ENCODE assay signal across 26 cellular contexts in the genomic region with DNA sequence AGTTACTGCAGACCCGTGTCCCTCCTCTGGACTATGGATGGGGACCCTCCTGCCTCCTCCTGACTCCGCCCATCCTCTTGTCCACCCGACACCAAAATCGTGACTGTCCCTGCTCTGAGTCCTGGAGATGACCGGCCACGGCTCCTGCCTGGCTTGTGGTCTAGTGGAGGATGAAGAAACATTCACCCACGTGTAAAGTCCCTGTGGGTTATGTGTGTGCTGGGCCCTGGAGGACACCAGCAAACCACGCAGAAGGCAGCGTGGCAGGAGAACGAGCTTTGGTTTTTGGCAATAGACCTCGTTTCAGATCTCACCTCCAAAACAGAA. TPM values are rescaled to one million over a fixed set of nuclear protein-coding genes. Genes with fewer than 3 reads are reported as not detected.
DNase-seq lines count a peak whose midpoint lies in the region; ATAC-seq and TF ChIP-seq lines count a peak whose summit lies in the region.
"Had no signal": no experiment of that assay in that cellular context is flagged by ENCODE, and none has a peak within 500 bp of the region (broad histone marks: within the 10 kb centered on the region; RNA-seq: fewer than 3 reads in every experiment).

No MANE protein-coding gene starts in this region.

- no peaks in the 10 kb centered on the region for H3K9me3 ChIP-seq in left ventricle myocardium inferior (replicated peaks)
- no peaks in the 10 kb centered on the region for H3K9me3 ChIP-seq in esophagus muscularis mucosa
- H3K9me3 ChIP-seq in trophoblast cell (ENCODE audit: insufficient read depth, low read depth, low read length): no peaks in the 10 kb centered on the region
- H3K9me3 ChIP-seq: A549, adrenal gland, BE2C, Caco-2, mucosa of descending colon, upper lobe of right lung had no signal

- peak overlapping the region; percentile 87 for H3K27ac ChIP-seq in left ventricle myocardium inferior (replicated peaks)
- H3K27ac ChIP-seq in esophagus muscularis mucosa (replicated peaks in 1 of 4): peak overlapping the region in 3 of 4 donors; percentile 35 to 72 (median 58)
- no peak overlapping the region for H3K27ac ChIP-seq in trophoblast cell (ENCODE audit: low read depth, low read length)
- H3K27ac ChIP-seq: A549, cardiac muscle cell had no signal

- peak overlapping the region; percentile 17 for H3K27ac Mint-ChIP-seq in type B pancreatic cell
- H3K27ac Mint-ChIP-seq: activated B cell treated with CpG ODN at 0.5 μM for 24 hours, progenitor cell of endocrine pancreas had no signal

- intact Hi-C loops in left ventricle myocardium inferior (cut with micrococcal nuclease): no loop called here
- intact Hi-C loops in Right ventricle myocardium superior (cut with DNase I): no loop called here
- intact Hi-C loops in esophagus muscularis mucosa (cut with DNase I): no loop called here

- H3K79me2 ChIP-seq in trophoblast cell (ENCODE audit: control insufficient read depth, insufficient read depth, low read length, poor library complexity): peaks cover 57% of the 10 kb centered on the region

- no peak overlapping the region for H3K14ac ChIP-seq in trophoblast cell (ENCODE audit: low read length)

- no peak overlapping the region for H4K12ac ChIP-seq in trophoblast cell (ENCODE audit: low read depth, low read length)

- no peak overlapping the region for H2BK120ac ChIP-seq in trophoblast cell (ENCODE audit: insufficient read depth, low read length, poor library complexity)

- 63% methylated on average over 11 of the region's 11 CpGs for WGBS in esophagus muscularis mucosa
- no CpG with 5 or more reads among the region's 11 CpGs for WGBS in trophoblast cell (ENCODE audit: extremely low coverage, insufficient coverage, insufficient read length)

- H3K27me3 ChIP-seq in left ventricle myocardium inferior (ENCODE audit: low read depth): no peaks in the 10 kb centered on the region
- H3K27me3 ChIP-seq in esophagus muscularis mucosa: peaks cover 0 to 11% (median 0%) of the 10 kb centered on the region in 4 donors
- no peaks in the 10 kb centered on the region for H3K27me3 ChIP-seq in trophoblast cell (ENCODE audit: insufficient read depth, low read length)
- H3K27me3 ChIP-seq: adrenal gland, BE2C, cardiac muscle cell, upper lobe of right lung had no signal

- no peak overlapping the region for H2BK5ac ChIP-seq in trophoblast cell (ENCODE audit: low read depth, low read length, poor library complexity)

- TF ChIP-seq EP300 in esophagus muscularis mucosa (IDR thresholded peaks at IDR 0.05): no peak

- H3K36me3 ChIP-seq in left ventricle myocardium inferior (no peaks in the 10 kb centered on the region), esophagus muscularis mucosa (no peaks in the 10 kb centered on the region), trophoblast cell (ENCODE audit: control insufficient read depth in 1 of 2, insufficient read depth in 2 of 2, low read length in 2 of 2) (peaks cover 26 to 54% of the 10 kb centered on the region in 2 experiments)
- H3K36me3 ChIP-seq: adrenal gland, BE2C, cardiac muscle cell, upper lobe of right lung had no signal

- H3K4ac ChIP-seq in trophoblast cell (ENCODE audit: low read depth, low read length): peak overlapping the region; percentile 11

- TF ChIP-seq POLR2A in esophagus muscularis mucosa (IDR thresholded peaks at IDR 0.05; ENCODE audit: low read depth): no peak

- no peak overlapping the region for H4K8ac ChIP-seq in trophoblast cell (ENCODE audit: low read depth, low read length)

- no peak for TF ChIP-seq CTCF in left ventricle myocardium inferior (IDR thresholded peaks at IDR 0.05; ENCODE audit: borderline replicate concordance)
- no peak for TF ChIP-seq CTCF in esophagus muscularis mucosa (IDR thresholded peaks at IDR 0.05)
- no peak for TF ChIP-seq CTCF in type B pancreatic cell (conservative IDR thresholded peaks at IDR 0.05)

- no peak overlapping the region for H4K91ac ChIP-seq in trophoblast cell (ENCODE audit: low read depth, low read length)

- H2AFZ ChIP-seq in trophoblast cell (ENCODE audit: insufficient read depth, low read length, poor library complexity): no peak overlapping the region

- no peak overlapping the region for H3K4me2 ChIP-seq in trophoblast cell (ENCODE audit: low read length)
- H3K4me2 ChIP-seq: A549 had no signal

- H3K9me3 Mint-ChIP-seq in type B pancreatic cell: no peaks in the 10 kb centered on the region
- H3K9me3 Mint-ChIP-seq: activated B cell treated with CpG ODN at 0.5 μM for 24 hours had no signal

- H3K36me3 Mint-ChIP-seq in type B pancreatic cell: no peaks in the 10 kb centered on the region

- H3K27me3 Mint-ChIP-seq in type B pancreatic cell: no peaks in the 10 kb centered on the region

- no peak for DNase-seq in left ventricle myocardium inferior
- DNase-seq in Right ventricle myocardium superior: no peak
- DNase-seq in esophagus muscularis mucosa (ENCODE audit: extremely low spot score): no peak
- no peak for DNase-seq in trophoblast cell
- DNase-seq in type B pancreatic cell (ENCODE audit: extremely low spot score, unreplicated experiment): no peak
- no peak for DNase-seq in inferior parietal cortex (ENCODE audit: extremely low spot score)
- DNase-seq in cerebellum (ENCODE audit: low spot score): no peak
- DNase-seq: activated B cell treated with CpG ODN at 0.5 μM for 24 hours; activated CD4-positive, alpha-beta T cell treated with anti-CD3 and anti-CD28 coated beads, Interleukin-2, amount 50 U/mL, for 48 hours; activated naive CD4-positive, alpha-beta T cell; activated T-cell treated with anti-CD3 and anti-CD28 coated beads for 4 hours; BE2C; Caco-2; mucosa of descending colon; NCI-H187; small intestine; stimulated activated CD4-positive, alpha-beta T cell treated with anti-CD3 and anti-CD28 coated beads, Interleukin-4, amount 100 ng/mL, for 1 hour; stimulated activated naive CD4-positive, alpha-beta T cell; upper lobe of right lung had no signal

- H2AK5ac ChIP-seq in trophoblast cell (ENCODE audit: low read length): no peak overlapping the region

- peaks cover 52% of the 10 kb centered on the region for H3K79me1 ChIP-seq in trophoblast cell (ENCODE audit: low read length)

- H3K4me3 ChIP-seq in left ventricle myocardium inferior (no peak overlapping the region), esophagus muscularis mucosa (no peak overlapping the region), trophoblast cell (ENCODE audit: low read depth, low read length) (no peak overlapping the region)
- H3K4me3 ChIP-seq: A549, adrenal gland, cardiac muscle cell, mucosa of descending colon, upper lobe of right lung had no signal

- H3K4me1 ChIP-seq in left ventricle myocardium inferior (peaks cover 88% of the 10 kb centered on the region), esophagus muscularis mucosa (peaks cover 16 to 58% (median 55%) of the 10 kb centered on the region in 4 donors), trophoblast cell (ENCODE audit: control insufficient read depth in 1 of 2, insufficient read depth in 2 of 2, low read length in 2 of 2) (peaks cover 82 to 91% of the 10 kb centered on the region in 2 experiments)
- H3K4me1 ChIP-seq: A549, adrenal gland, BE2C had no signal

- peaks cover 12% of the 10 kb centered on the region for H3K4me1 Mint-ChIP-seq in type B pancreatic cell (ENCODE audit: unreplicated experiment)

- no peak overlapping the region for H3K18ac ChIP-seq in trophoblast cell (ENCODE audit: low read length)

- H2BK12ac ChIP-seq in trophoblast cell (ENCODE audit: low read length): no peak overlapping the region

- ATAC-seq in Right ventricle myocardium superior (ENCODE audit: poor library complexity) (no peak), esophagus mucosa (no peak)
- ATAC-seq: A549, mucosa of descending colon, upper lobe of right lung had no signal

- H3K23ac ChIP-seq in trophoblast cell (ENCODE audit: low read length): no peak overlapping the region

- H3K4me3 Mint-ChIP-seq in type B pancreatic cell: no peak overlapping the region
- H3K4me3 Mint-ChIP-seq: activated B cell treated with CpG ODN at 0.5 μM for 24 hours had no signal

- H3K9ac ChIP-seq in trophoblast cell (ENCODE audit: low read length): no peak overlapping the region

RNA-seq across cellular contexts. Expression of gene SPNS2, which starts 11.9 kb away (rescaled TPM):
- total RNA-seq in left ventricle myocardium inferior (11.2 TPM), Right ventricle myocardium superior (10.4 TPM), esophagus muscularis mucosa (10 to 100 TPM in 3 of 4 donors, 1 to 10 TPM in 1; 10.0 to 19.9 (median 18.8) TPM), type B pancreatic cell (ENCODE audit: low replicate concordance) (16.1 and 36.7 TPM in 2 replicates), esophagus mucosa (33.9 TPM), cerebellum (38.7 TPM)
- polyA plus RNA-seq in trophoblast cell (2013): 153 and 164 TPM in 2 replicates

RNA-seq across cellular contexts. Expression of gene MYBBP1A, which starts 44.6 kb away (rescaled TPM):
- 21.3 TPM for total RNA-seq in left ventricle myocardium inferior
- 18.8 TPM for total RNA-seq in Right ventricle myocardium superior
- 10 to 100 TPM; 31.6 to 45.4 (median 36.1) TPM for total RNA-seq in esophagus muscularis mucosa
- 12.1 and 12.4 TPM in 2 replicates for polyA plus RNA-seq in trophoblast cell (2013)
- 63.7 and 66.0 TPM in 2 replicates for total RNA-seq in type B pancreatic cell (ENCODE audit: low replicate concordance)
- total RNA-seq in esophagus mucosa: 42.9 TPM
- total RNA-seq in cerebellum: 26.0 TPM

RNA-seq across cellular contexts. Expression of gene GGT6, which starts 49.8 kb away (rescaled TPM):
- total RNA-seq in left ventricle myocardium inferior: not detected
- not detected for total RNA-seq in Right ventricle myocardium superior
- not detected for total RNA-seq in esophagus muscularis mucosa
- polyA plus RNA-seq in trophoblast cell (2013): not detected in 2 replicates
- 1.0 and 1.4 TPM in 2 replicates for total RNA-seq in type B pancreatic cell (ENCODE audit: low replicate concordance)
- 41.6 TPM for total RNA-seq in esophagus mucosa
- total RNA-seq in cerebellum: not detected
- total RNA-seq: activated B cell treated with CpG ODN at 0.5 μM for 24 hours, Caco-2, cardiac muscle cell, frontal cortex, progenitor cell of endocrine pancreas had no signal
- polyA plus RNA-seq: A549, cardiac muscle cell, neural cell had no signal

Comparison
In these comparisons a context has a peak if more than half of its experiments do, and no peak if none do; other contexts are left out.
1. RNA of gene GGT6, which starts 49.8 kb away (total RNA-seq): 41.6 TPM in esophagus mucosa (single experiment); 1.0 to 1.4 TPM in type B pancreatic cell, not detected in cerebellum (single experiment), not detected in left ventricle myocardium inferior (single experiment), not detected in Right ventricle myocardium superior (single experiment) and not detected in esophagus muscularis mucosa; every median in the first group is over 10 times any median in the second.